10 cellular contexts compared by ENCODE assay signal in genomic region chr12:117967512-117967911, GRCh38. TPM values are rescaled to one million over a fixed set of nuclear protein-coding genes. Genes with fewer than 3 reads are reported as not detected.
DNase-seq lines count a peak whose midpoint lies in the region; ATAC-seq and TF ChIP-seq lines count a peak whose summit lies in the region.
"Had no signal": no experiment of that assay in that cellular context is flagged by ENCODE, and none has a peak within 500 bp of the region (broad histone marks: within the 10 kb centered on the region; RNA-seq: fewer than 3 reads in every experiment).

No MANE protein-coding gene starts in this region.

- no peaks in the 10 kb centered on the region for H3K9me2 ChIP-seq in SU-DHL-6 (replicated peaks; ENCODE audit: insufficient read depth, low read length)

- no peak overlapping the region for H2AFZ ChIP-seq in SU-DHL-6 (ENCODE audit: low read depth, low read length, severe bottlenecking)

- peaks cover 23% of the 10 kb centered on the region for H3K27me3 ChIP-seq in CD4-positive, CD25-positive, alpha-beta regulatory T cell (ENCODE audit: control insufficient read depth, insufficient read depth, low read length)
- H3K27me3 ChIP-seq in SU-DHL-6 (ENCODE audit: low read length): 0 out of 2 replicates have a peak, but pooled peaks cover 2% of the 10 kb centered on the region
- peaks cover 45% of the 10 kb centered on the region for H3K27me3 ChIP-seq in iPS-20b (ENCODE audit: insufficient read depth, low read length)
- H3K27me3 ChIP-seq in psoas muscle (ENCODE audit: insufficient read depth in 3 of 3, low read length in 2 of 3): peaks cover 0 to 51% (median 16%) of the 10 kb centered on the region in 3 donors
- H3K27me3 ChIP-seq in spleen (replicated peaks in 1 of 7): peaks cover 0 to 69% (median 38%) of the 10 kb centered on the region in 7 donors

- H3K4me1 ChIP-seq in CD4-positive, CD25-positive, alpha-beta regulatory T cell (ENCODE audit: control insufficient read depth, insufficient read depth, low read length, poor library complexity, severe bottlenecking): peaks cover 11% of the 10 kb centered on the region
- H3K4me1 ChIP-seq in ES-I3 (ENCODE audit: insufficient read depth, low read length): no peaks in the 10 kb centered on the region
- H3K4me1 ChIP-seq in iPS-20b (ENCODE audit: insufficient read depth, low read length): peaks cover 6% of the 10 kb centered on the region; the same call in 1 of the 2 replicates
- no peaks in the 10 kb centered on the region for H3K4me1 ChIP-seq in psoas muscle
- peaks cover 0 to 15% (median 9%) of the 10 kb centered on the region in 6 donors for H3K4me1 ChIP-seq in spleen

- DNase-seq in CD4-positive, CD25-positive, alpha-beta regulatory T cell: no peak
- DNase-seq in psoas muscle (no peak), spleen (no peak)
- no peak for DNase-seq in activated CD4-positive, alpha-beta T cell treated with anti-CD3 and anti-CD28 coated beads for 1 hour
- DNase-seq: small intestine had no signal

- H3K9ac ChIP-seq in ES-I3 (ENCODE audit: low read depth, low read length) (peak overlapping the region; percentile 61; the same call in 1 of the 2 replicates), SU-DHL-6 (ENCODE audit: low read length) (no peak overlapping the region), iPS-20b (ENCODE audit: low read depth, low read length) (no peak overlapping the region; the same call in 1 of the 2 replicates)

- H3K79me2 ChIP-seq in SU-DHL-6 (ENCODE audit: insufficient read depth, low read length): no peaks in the 10 kb centered on the region

- 9 to 15% (median 9%) methylated on average over 12 of the region's 12 CpGs for WGBS in psoas muscle, 3 donors
- 11 to 18% (median 16%) methylated on average over 12 of the region's 12 CpGs for WGBS in spleen, 5 donors

- H3K36me3 Mint-ChIP-seq in CD4-positive, CD25-positive, alpha-beta regulatory T cell: peaks cover 3% of the 10 kb centered on the region

- H3K4me2 ChIP-seq in SU-DHL-6 (ENCODE audit: low read depth, low read length, poor library complexity, severe bottlenecking): peak overlapping the region; percentile 2

- H3K4me3 Mint-ChIP-seq in CD4-positive, CD25-positive, alpha-beta regulatory T cell: peak overlapping the region; percentile 19 to 71 (median 42)

- no peaks in the 10 kb centered on the region for H4K20me1 ChIP-seq in SU-DHL-6 (ENCODE audit: low read depth, low read length)

- no peak overlapping the region for H3K27ac ChIP-seq in CD4-positive, CD25-positive, alpha-beta regulatory T cell (ENCODE audit: insufficient read depth, low read length, poor library complexity, severe bottlenecking)
- H3K27ac ChIP-seq in SU-DHL-6 (ENCODE audit: low read depth, low read length) (no peak overlapping the region), iPS-20b (ENCODE audit: low read length) (no peak overlapping the region), psoas muscle (no peak overlapping the region), spleen (no peak overlapping the region)

- no peaks in the 10 kb centered on the region for H3K36me3 ChIP-seq in CD4-positive, CD25-positive, alpha-beta regulatory T cell (ENCODE audit: control insufficient read depth, insufficient read depth, low read length)
- no peaks in the 10 kb centered on the region for H3K36me3 ChIP-seq in ES-I3 (ENCODE audit: insufficient read depth, low read length)
- H3K36me3 ChIP-seq in SU-DHL-6 (ENCODE audit: low read length): no peaks in the 10 kb centered on the region
- H3K36me3 ChIP-seq in iPS-20b (ENCODE audit: insufficient read depth, low read depth, low read length): no peaks in the 10 kb centered on the region
- H3K36me3 ChIP-seq in psoas muscle (ENCODE audit: insufficient read depth in 1 of 2, low read depth in 1 of 2): no peaks in the 10 kb centered on the region
- no peaks in the 10 kb centered on the region for H3K36me3 ChIP-seq in spleen

- peaks cover 0 to 10% (median 2%) of the 10 kb centered on the region in 4 donors for H3K4me1 Mint-ChIP-seq in CD4-positive, CD25-positive, alpha-beta regulatory T cell

- 0 out of 2 replicates have a peak, but pooled peaks cover 7% of the 10 kb centered on the region for H3F3A ChIP-seq in SU-DHL-6 (ENCODE audit: insufficient read depth)

- no peak overlapping the region for H3K27ac Mint-ChIP-seq in CD4-positive, CD25-positive, alpha-beta regulatory T cell

- peaks cover 5 to 8% of the 10 kb centered on the region in 2 experiments for H3K9me3 ChIP-seq in CD4-positive, CD25-positive, alpha-beta regulatory T cell (ENCODE audit: control insufficient read depth in 2 of 2, low read length in 2 of 2)
- H3K9me3 ChIP-seq in ES-I3 (ENCODE audit: control insufficient read depth, insufficient read depth, low read length): no peaks in the 10 kb centered on the region
- H3K9me3 ChIP-seq in SU-DHL-6 (ENCODE audit: insufficient read depth, low read length): 0 out of 2 replicates have a peak, but pooled peaks cover 3% of the 10 kb centered on the region
- H3K9me3 ChIP-seq in iPS-20b (ENCODE audit: insufficient read depth, low read depth, low read length): peaks cover 10% of the 10 kb centered on the region
- peaks cover 4% of the 10 kb centered on the region for H3K9me3 ChIP-seq in psoas muscle
- H3K9me3 ChIP-seq in spleen: peaks cover 0 to 26% (median 21%) of the 10 kb centered on the region in 8 donors

- no peak for TF ChIP-seq POLR2A in spleen (IDR thresholded peaks at IDR 0.05)

- peaks cover 33% of the 10 kb centered on the region for H3K27me3 Mint-ChIP-seq in CD4-positive, CD25-positive, alpha-beta regulatory T cell

- H3K9me3 Mint-ChIP-seq in CD4-positive, CD25-positive, alpha-beta regulatory T cell: peaks cover 0 to 14% (median 6%) of the 10 kb centered on the region in 7 donors

- intact Hi-C loops in psoas muscle (cut with DNase I) (no loop called here), spleen (cut with DNase I; ENCODE audit: low total_unique reads) (no loop called here)

- H3K4me3 ChIP-seq in CD4-positive, CD25-positive, alpha-beta regulatory T cell (ENCODE audit: low read depth, low read length): no peak overlapping the region
- H3K4me3 ChIP-seq in SU-DHL-6 (ENCODE audit: insufficient read depth, low read length, poor library complexity, severe bottlenecking): no peak overlapping the region
- H3K4me3 ChIP-seq in iPS-20b (ENCODE audit: low read length): peak overlapping the region; percentile 93
- H3K4me3 ChIP-seq in psoas muscle: no peak overlapping the region
- no peak overlapping the region for H3K4me3 ChIP-seq in spleen

- no peak for ATAC-seq in CD4-positive, CD25-positive, alpha-beta regulatory T cell (ENCODE audit: low read depth in 2 of 2)
- no peak for ATAC-seq in psoas muscle
- ATAC-seq: activated CD4-positive, CD25-positive, alpha-beta regulatory T cell treated with anti-CD3 and anti-CD28 coated beads, Interleukin-2, amount 50 U/mL, for 24 hours; left lobe of liver had no signal

- no peak for TF ChIP-seq CTCF in SU-DHL-6 (IDR thresholded peaks at IDR 0.05; ENCODE audit: insufficient read depth, low read length, poor library complexity, severe bottlenecking)
- TF ChIP-seq CTCF in psoas muscle (IDR thresholded peaks at IDR 0.05): no peak
- no peak for TF ChIP-seq CTCF in spleen (IDR thresholded peaks at IDR 0.05 in 8 of 11, conservative IDR thresholded peaks at IDR 0.05 in 3 of 11)

RNA-seq across cellular contexts. Expression of gene KSR2, which starts 1.3 kb away (rescaled TPM):
- total RNA-seq in CD4-positive, CD25-positive, alpha-beta regulatory T cell: 0.20 TPM
- polyA plus RNA-seq in CD4-positive, CD25-positive, alpha-beta regulatory T cell: not detected
- total RNA-seq in psoas muscle (under 1 TPM in 2 of 4 donors, not detected in 2; 0.02 to 0.04 TPM), spleen (under 1 TPM in 3 of 7 donors, not detected in 4; 0.03 to 0.09 (median 0.07) TPM)
- polyA plus RNA-seq in psoas muscle (under 1 TPM; under 0.01 to 0.03 (median 0.01) TPM), spleen (under 1 TPM; under 0.01 to 0.02 (median under 0.01) TPM)

RNA-seq across cellular contexts. Expression of gene RFC5, which starts 49.0 kb away (rescaled TPM):
- 12.0 TPM for total RNA-seq in CD4-positive, CD25-positive, alpha-beta regulatory T cell
- 10 to 100 TPM; 19.2 to 21.1 (median 20.1) TPM for polyA plus RNA-seq in CD4-positive, CD25-positive, alpha-beta regulatory T cell
- total RNA-seq in psoas muscle: 1 to 10 TPM; 2.2 to 4.6 (median 3.2) TPM
- polyA plus RNA-seq in psoas muscle: 1 to 10 TPM; 3.4 to 8.5 (median 5.1) TPM
- total RNA-seq in spleen: 10 to 100 TPM in 5 of 7 donors, 1 to 10 TPM in 2; 8.1 to 18.4 (median 12.6) TPM
- 10 to 100 TPM in 1 of 3 donors, 1 to 10 TPM in 2; 6.6 to 11.0 (median 9.1) TPM for polyA plus RNA-seq in spleen
